In genomic region chr2:46339200-46339599, GRCh38 we compare ENCODE assay signal across 2 cellular contexts.
TF ChIP-seq lines count a peak whose summit lies in the region.

No MANE protein-coding gene starts in this region.

TF ChIP-seq in SK-N-SH, 30 proteins besides CTCF, POLR2A, EP300 and RAD21 (continues in another document):
- TF ChIP-seq RXRA (IDR thresholded peaks at IDR 0.05; ENCODE audit: borderline replicate concordance, low read depth) (no peak), YY1 (IDR thresholded peaks at IDR 0.05; ENCODE audit: low read depth) (no peak), EZH2phosphoT487 (IDR thresholded peaks at IDR 0.05; ENCODE audit: borderline replicate concordance, low read depth) (no peak), MAX (IDR thresholded peaks at IDR 0.05; ENCODE audit: low read depth) (no peak), USF1 (IDR thresholded peaks at IDR 0.05; ENCODE audit: borderline replicate concordance, low read depth) (no peak), CHD2 (IDR thresholded peaks at IDR 0.05; ENCODE audit: low read length, partially characterized antibody) (peak; percentile 96), FOXJ3 (CRISPR knock-in tag; IDR thresholded peaks at IDR 0.05) (peak; percentile 93), REST (IDR thresholded peaks at IDR 0.05; ENCODE audit: low read depth, low read length) (no peak), MXI1 (IDR thresholded peaks at IDR 0.05; ENCODE audit: low read depth, low read length) (peak; percentile 96), IRF3 (IDR thresholded peaks at IDR 0.05; ENCODE audit: low read depth, low read length) (no peak), ELF1 (IDR thresholded peaks at IDR 0.05) (no peak), SMC3 (IDR thresholded peaks at IDR 0.05; ENCODE audit: low read depth, low read length) (no peak), SIN3A (IDR thresholded peaks at IDR 0.05; ENCODE audit: borderline replicate concordance, low read depth, low read length) (0 out of 2 replicates have a peak, but pooled peaks have one; percentile 28), RCOR1 (IDR thresholded peaks at IDR 0.05; ENCODE audit: low read length) (peak; percentile 98), POLR2AphosphoS5 (IDR thresholded peaks at IDR 0.05; ENCODE audit: low read depth, low read length) (peak; percentile 69; the same call in 1 of the 2 replicates), GABPA (IDR thresholded peaks at IDR 0.05; ENCODE audit: low read depth) (no peak), FOXM1 (IDR thresholded peaks at IDR 0.05; ENCODE audit: low read depth) (no peak), MEF2A (IDR thresholded peaks at IDR 0.05; ENCODE audit: borderline replicate concordance, low read depth) (no peak), USF2 (IDR thresholded peaks at IDR 0.05; ENCODE audit: borderline replicate concordance, low read depth, low read length) (no peak), TEAD4 (IDR thresholded peaks at IDR 0.05; ENCODE audit: borderline replicate concordance, insufficient read depth) (no peak), NRF1 (IDR thresholded peaks at IDR 0.05; ENCODE audit: low read depth, low read length) (no peak), TAF1 (IDR thresholded peaks at IDR 0.05; ENCODE audit: borderline replicate concordance, low read depth, low read length) (no peak), TCF12 (IDR thresholded peaks at IDR 0.05) (peak; percentile 87), NFIC (IDR thresholded peaks at IDR 0.05; ENCODE audit: borderline replicate concordance) (no peak), GATA2 (CRISPR knock-in tag; IDR thresholded peaks at IDR 0.05) (peak; percentile 99), PBX3 (IDR thresholded peaks at IDR 0.05) (peak; percentile 50)

TF ChIP-seq in liver, 16 proteins besides CTCF, POLR2A, EP300 and RAD21:
- TF ChIP-seq HNF4A (conservative IDR thresholded peaks at IDR 0.05): no peak
- no peak for TF ChIP-seq FOXA1 (IDR thresholded peaks at IDR 0.05)
- TF ChIP-seq JUND (IDR thresholded peaks at IDR 0.05): no peak
- no peak for TF ChIP-seq RXRA (IDR thresholded peaks at IDR 0.05)
- TF ChIP-seq GABPA (IDR thresholded peaks at IDR 0.05 in 1 of 2, conservative IDR thresholded peaks at IDR 0.05 in 1 of 2): no peak
- no peak for TF ChIP-seq ATF3 (IDR thresholded peaks at IDR 0.05)
- no peak for TF ChIP-seq YY1 (IDR thresholded peaks at IDR 0.05)
- no peak for TF ChIP-seq MAX (IDR thresholded peaks at IDR 0.05)
